Comparison of ENCODE assay signal across 14 cellular contexts in genomic region chr3:46370784-46371183, GRCh38. TPM values are rescaled to one million over a fixed set of nuclear protein-coding genes. Genes with fewer than 3 reads are reported as not detected.
DNase-seq lines count a peak whose midpoint lies in the region; ATAC-seq and TF ChIP-seq lines count a peak whose summit lies in the region.
"Had no signal": no experiment of that assay in that cellular context is flagged by ENCODE, and none has a peak within 500 bp of the region (broad histone marks: within the 10 kb centered on the region; RNA-seq: fewer than 3 reads in every experiment).

TSS of gene CCR5 (plus strand) at chr3:46370946. CDS start at chr3:46372903, 1,957 bp downstream.

- H3K27me3 Mint-ChIP-seq in CD4-positive, CD25-positive, alpha-beta regulatory T cell = no peaks in the 10 kb centered on the region
- peaks cover 15% of the 10 kb centered on the region for H3K27me3 Mint-ChIP-seq in activated naive CD8-positive, alpha-beta T cell treated with anti-CD3 and anti-CD28 coated beads for 36 hours
- peaks cover 6 to 13% of the 10 kb centered on the region in 2 donors for H3K27me3 Mint-ChIP-seq in natural killer cell (ENCODE audit: low read depth in 2 of 2)

- intact Hi-C loops in natural killer cell (cut with micrococcal nuclease) (no loop called here), Right ventricle myocardium superior (cut with DNase I) (loop anchor here (5.0 to 10.0 kb wide), 2 partner anchors 93 to 276 kb away; no protein-coding TSS in a partner anchor)

- peak within 1 kb of the TSS; percentile 72 to 89 (median 86) for H3K27ac Mint-ChIP-seq in CD4-positive, CD25-positive, alpha-beta regulatory T cell
- peak within 1 kb of the TSS; percentile 52 for H3K27ac Mint-ChIP-seq in activated naive CD8-positive, alpha-beta T cell treated with anti-CD3 and anti-CD28 coated beads for 36 hours
- peak within 1 kb of the TSS; percentile 76 to 82 for H3K27ac Mint-ChIP-seq in natural killer cell

- H3K27me3 ChIP-seq in CD4-positive, CD25-positive, alpha-beta regulatory T cell (ENCODE audit: control insufficient read depth, insufficient read depth, low read length) = no peaks in the 10 kb centered on the region

- no peaks in the 10 kb centered on the region for H3K36me3 ChIP-seq in CD4-positive, CD25-positive, alpha-beta regulatory T cell (ENCODE audit: control insufficient read depth, insufficient read depth, low read length)

- H3K4me3 Mint-ChIP-seq in CD4-positive, CD25-positive, alpha-beta regulatory T cell = peak within 1 kb of the TSS; percentile 67 to 92 (median 78)
- H3K4me3 Mint-ChIP-seq in activated naive CD8-positive, alpha-beta T cell treated with anti-CD3 and anti-CD28 coated beads for 36 hours = no peak within 1 kb of the TSS
- H3K4me3 Mint-ChIP-seq in natural killer cell = peak within 1 kb of the TSS; percentile 63

- H3K27ac ChIP-seq in CD4-positive, CD25-positive, alpha-beta regulatory T cell (ENCODE audit: insufficient read depth, low read length, poor library complexity, severe bottlenecking) = peak within 1 kb of the TSS; percentile 82

- peak in 2 of 3 donors; percentile 57 to 91 for DNase-seq in CD4-positive, CD25-positive, alpha-beta regulatory T cell
- DNase-seq in KG1 (lab: John Stamatoyannopoulos, UW) = peak; percentile 49
- DNase-seq in activated naive CD8-positive, alpha-beta T cell treated with anti-CD3 and anti-CD28 coated beads for 36 hours = no peak
- DNase-seq in natural killer cell = no peak
- DNase-seq in NCI-H2227 treated with DMSO at 0.1 percent for 48 hours (lab: John Stamatoyannopoulos, UW) = no peak
- no peak for DNase-seq in NCI-H526 treated with DMSO at 0.1 percent for 48 hours (lab: John Stamatoyannopoulos, UW)
- DNase-seq in Right ventricle myocardium superior = no peak
- DNase-seq: COR-L47, NCI-H2029 treated with DMSO at 0.1 percent for 48 hours had no signal

- H3K4me1 ChIP-seq in CD4-positive, CD25-positive, alpha-beta regulatory T cell (ENCODE audit: control insufficient read depth, insufficient read depth, low read length, poor library complexity, severe bottlenecking) = peaks cover 72% of the 10 kb centered on the region

- no peaks in the 10 kb centered on the region for H3K9me3 ChIP-seq in CD4-positive, CD25-positive, alpha-beta regulatory T cell (ENCODE audit: control insufficient read depth in 2 of 2, low read length in 2 of 2)

- peak within 1 kb of the TSS; percentile 84 for H3K4me3 ChIP-seq in CD4-positive, CD25-positive, alpha-beta regulatory T cell (ENCODE audit: low read depth, low read length)

- H3K4me1 Mint-ChIP-seq in CD4-positive, CD25-positive, alpha-beta regulatory T cell = peaks cover 20 to 70% (median 55%) of the 10 kb centered on the region in 4 donors
- H3K4me1 Mint-ChIP-seq in activated naive CD8-positive, alpha-beta T cell treated with anti-CD3 and anti-CD28 coated beads for 36 hours = peaks cover 28% of the 10 kb centered on the region
- peaks cover 50 to 53% of the 10 kb centered on the region in 2 donors for H3K4me1 Mint-ChIP-seq in natural killer cell

- no peaks in the 10 kb centered on the region for H3K36me3 Mint-ChIP-seq in CD4-positive, CD25-positive, alpha-beta regulatory T cell
- H3K36me3 Mint-ChIP-seq in activated naive CD8-positive, alpha-beta T cell treated with anti-CD3 and anti-CD28 coated beads for 36 hours = no peaks in the 10 kb centered on the region
- no peaks in the 10 kb centered on the region for H3K36me3 Mint-ChIP-seq in natural killer cell

- TF ChIP-seq CTCF in natural killer cell (IDR thresholded peaks at IDR 0.05) = no peak

- peaks cover 0 to 1% (median 0%) of the 10 kb centered on the region in 7 donors for H3K9me3 Mint-ChIP-seq in CD4-positive, CD25-positive, alpha-beta regulatory T cell
- no peaks in the 10 kb centered on the region for H3K9me3 Mint-ChIP-seq in activated naive CD8-positive, alpha-beta T cell treated with anti-CD3 and anti-CD28 coated beads for 36 hours
- no peaks in the 10 kb centered on the region for H3K9me3 Mint-ChIP-seq in natural killer cell

- peak; percentile 69 to 74 for ATAC-seq in CD4-positive, CD25-positive, alpha-beta regulatory T cell (ENCODE audit: low read depth in 2 of 2)
- ATAC-seq in natural killer cell = peak; percentile 50 to 66 (median 58)
- no peak for ATAC-seq in HG03039 (IDR thresholded peaks at IDR 0.05; ENCODE audit: unreplicated experiment)
- ATAC-seq in Right ventricle myocardium superior (ENCODE audit: poor library complexity) = no peak
- ATAC-seq: Panc1 had no signal

RNA-seq across cellular contexts. Expression of gene CCR5, which starts in this region (rescaled TPM):
- 18.2 TPM for total RNA-seq in CD4-positive, CD25-positive, alpha-beta regulatory T cell
- 10 to 100 TPM; 10.9 to 18.6 (median 15.7) TPM for polyA plus RNA-seq in CD4-positive, CD25-positive, alpha-beta regulatory T cell
- under 1 TPM; 0.08 to 0.21 TPM for total RNA-seq in activated naive CD8-positive, alpha-beta T cell treated with anti-CD3 and anti-CD28 coated beads for 36 hours
- total RNA-seq in natural killer cell (1 to 10 TPM in 2 of 3 donors, under 1 TPM in 1; 0.59 to 7.6 (median 1.0) TPM), Right ventricle myocardium superior (0.24 TPM)
- total RNA-seq: bronchial epithelial cell, HT1080, pulmonary artery endothelial cell had no signal

Comparison
In these comparisons a context has a peak if more than half of its experiments do, and no peak if none do; other contexts are left out.
1. ATAC-seq: peak in CD4-positive, CD25-positive, alpha-beta regulatory T cell (2 of 2) and natural killer cell (3 of 3); none in HG03039 (single experiment) and Right ventricle myocardium superior (single experiment).
2. DNase-seq: peak in CD4-positive, CD25-positive, alpha-beta regulatory T cell (2 of 3) and KG1 (single experiment); none in activated naive CD8-positive, alpha-beta T cell treated with anti-CD3 and anti-CD28 coated beads for 36 hours (single experiment), natural killer cell (single experiment), NCI-H2227 treated with DMSO at 0.1 percent for 48 hours (single experiment), NCI-H526 treated with DMSO at 0.1 percent for 48 hours (single experiment) and Right ventricle myocardium superior (single experiment).
3. Peak in every context shown above with its lines, with median percentiles within 50 percentile points of each other: H3K27ac Mint-ChIP-seq.